ENCODE assay signal across 17 cellular contexts in genomic region chr15:38266247-38266996, GRCh38. TPM values are rescaled to one million over a fixed set of nuclear protein-coding genes. Genes with fewer than 3 reads are reported as not detected.
DNase-seq lines count a peak whose midpoint lies in the region; ATAC-seq and TF ChIP-seq lines count a peak whose summit lies in the region.
"Had no signal": no experiment of that assay in that cellular context is flagged by ENCODE, and none has a peak within 500 bp of the region (broad histone marks: within the 10 kb centered on the region; RNA-seq: fewer than 3 reads in every experiment).

No MANE protein-coding gene starts in this region.

- H3K4me3 ChIP-seq in skeletal muscle satellite cell (ENCODE audit: low read length) (peak overlapping the region; percentile 55), hepatocyte (no peak overlapping the region)
- H3K4me3 ChIP-seq: K562 had no signal

- peak; percentile 44 for ATAC-seq in foreskin keratinocyte
- ATAC-seq: K562 had no signal

- no peak overlapping the region for H3K27ac ChIP-seq in foreskin keratinocyte
- H3K27ac ChIP-seq in hepatocyte = no peak overlapping the region
- H3K27ac ChIP-seq: C4-2B had no signal

- H3K4me2 ChIP-seq in skeletal muscle satellite cell (ENCODE audit: low read length) (peak overlapping the region; percentile 76), hepatocyte (no peak overlapping the region)

- no peak overlapping the region for H2AFZ ChIP-seq in hepatocyte

- TF ChIP-seq CTCF in HFFc6 (IDR thresholded peaks at IDR 0.05) (no peak), brain (conservative IDR thresholded peaks at IDR 0.05) (no peak), foreskin keratinocyte (conservative IDR thresholded peaks at IDR 0.05) (no peak), hepatocyte (IDR thresholded peaks at IDR 0.05; ENCODE audit: poor library complexity) (no peak)

- H3K27me3 Mint-ChIP-seq in HFFc6 (ENCODE audit: insufficient read depth) (no peaks in the 10 kb centered on the region), brain (no peaks in the 10 kb centered on the region)

- WGBS in hepatocyte (ENCODE audit: low lambda C conversion rate, missing lambda C conversion rate) = 89% methylated on average over 7 of the region's 7 CpGs

- H3K9me2 ChIP-seq in hepatocyte (replicated peaks; ENCODE audit: insufficient read depth) = no peaks in the 10 kb centered on the region

- H3K36me3 ChIP-seq in skeletal muscle satellite cell (ENCODE audit: insufficient read depth, low read length) (no peaks in the 10 kb centered on the region), hepatocyte (replicated peaks; ENCODE audit: insufficient read depth, low read depth) (no peaks in the 10 kb centered on the region)

- H3K36me3 Mint-ChIP-seq in HFFc6 (ENCODE audit: low read depth) (peaks cover 11% of the 10 kb centered on the region), brain (peaks cover 29% of the 10 kb centered on the region)
- H3K36me3 Mint-ChIP-seq: activated naive CD4-positive, alpha-beta T cell treated with anti-CD3 and anti-CD28 coated beads, Interleukin-2, amount 50 U/mL, for 24 hours had no signal

- peaks cover 100% of the 10 kb centered on the region for H3K79me2 ChIP-seq in hepatocyte

- DNase-seq in HFFc6 = no peak
- DNase-seq in foreskin keratinocyte = no peak
- no peak for DNase-seq in superior temporal gyrus (ENCODE audit: extremely low spot score)
- no peak for DNase-seq in hepatocyte (ENCODE audit: low spot score)
- no peak for DNase-seq in occipital lobe (lab: John Stamatoyannopoulos, UW)
- no peak for DNase-seq in NCI-H1930 (lab: John Stamatoyannopoulos, UW)
- DNase-seq: cortex of kidney, DND-41, esophagus squamous epithelium, NCI-H146, NCI-H510A, T-helper 1 cell had no signal

- H3K9ac ChIP-seq in skeletal muscle satellite cell (ENCODE audit: low read depth, low read length) = peak overlapping the region; percentile 52

- H3K4me1 Mint-ChIP-seq in HFFc6 (ENCODE audit: low read depth) (peaks cover 16% of the 10 kb centered on the region), brain (peaks cover 10% of the 10 kb centered on the region)
- H3K4me1 Mint-ChIP-seq: activated naive CD4-positive, alpha-beta T cell treated with anti-CD3 and anti-CD28 coated beads, Interleukin-2, amount 50 U/mL, for 24 hours had no signal

- H3K27me3 ChIP-seq in foreskin keratinocyte = no peaks in the 10 kb centered on the region
- no peaks in the 10 kb centered on the region for H3K27me3 ChIP-seq in skeletal muscle satellite cell (ENCODE audit: control insufficient read depth, insufficient read depth, low read length)
- no peaks in the 10 kb centered on the region for H3K27me3 ChIP-seq in hepatocyte
- H3K27me3 ChIP-seq: esophagus squamous epithelium had no signal

- peaks cover 21% of the 10 kb centered on the region for H4K20me1 ChIP-seq in hepatocyte (ENCODE audit: insufficient read depth, poor library complexity, severe bottlenecking)

- H3K9me3 Mint-ChIP-seq in HFFc6 (no peaks in the 10 kb centered on the region), brain (peaks cover 0 to 3% (median 0%) of the 10 kb centered on the region in 5 experiments)
- H3K9me3 Mint-ChIP-seq: activated naive CD4-positive, alpha-beta T cell treated with anti-CD3 and anti-CD28 coated beads, Interleukin-2, amount 50 U/mL, for 24 hours had no signal

- H3K4me3 Mint-ChIP-seq in HFFc6 (peak overlapping the region; percentile 72), brain (peak overlapping the region in 4 of 5 experiments; percentile 34 to 80 (median 40))
- H3K4me3 Mint-ChIP-seq: activated naive CD4-positive, alpha-beta T cell treated with anti-CD3 and anti-CD28 coated beads, Interleukin-2, amount 50 U/mL, for 24 hours had no signal

- H3K4me1 ChIP-seq in foreskin keratinocyte (peaks cover 24% of the 10 kb centered on the region), skeletal muscle satellite cell (ENCODE audit: control insufficient read depth, insufficient read depth, low read length) (peaks cover 43% of the 10 kb centered on the region), hepatocyte (ENCODE audit: insufficient read depth) (no peaks in the 10 kb centered on the region)

- H3K9me3 ChIP-seq in skeletal muscle satellite cell (replicated peaks; ENCODE audit: low read length) (no peaks in the 10 kb centered on the region), hepatocyte (ENCODE audit: low read depth) (no peaks in the 10 kb centered on the region)
- H3K9me3 ChIP-seq: esophagus squamous epithelium had no signal

- H3K27ac Mint-ChIP-seq in HFFc6 = peak overlapping the region; percentile 39
- H3K27ac Mint-ChIP-seq in brain = peak overlapping the region; percentile 16 to 62 (median 57)
- H3K27ac Mint-ChIP-seq: activated naive CD4-positive, alpha-beta T cell treated with anti-CD3 and anti-CD28 coated beads, Interleukin-2, amount 50 U/mL, for 24 hours had no signal

RNA-seq across cellular contexts. Expression of gene SPRED1, which starts 13.8 kb away (rescaled TPM):
- 10 to 100 TPM; 39.9 to 46.0 (median 41.7) TPM for total RNA-seq in HFFc6 (2021; fragmentation: NEBNext Ultra II Directional; extraction: Animal tissue kit (Norgen Biotek cat#: 25700))
- polyA plus RNA-seq in brain (ENCODE audit: insufficient read depth, low read depth, low replicate concordance) (3.8 TPM), foreskin keratinocyte (4.3 and 4.5 TPM in 2 replicates), hepatocyte (6.8 and 8.2 TPM in 2 replicates)
- total RNA-seq in foreskin keratinocyte (20.3 and 21.7 TPM in 2 replicates), hepatocyte (18.6 and 23.2 TPM in 2 replicates), occipital lobe (77.4 TPM)
- total RNA-seq in skeletal muscle satellite cell (2012; rRNA removed) = 42.8 and 59.1 TPM in 2 replicates
